ENCODE assay signal across 21 cellular contexts in genomic region chrX:25650216-25650615, GRCh38.
DNase-seq lines count a peak whose midpoint lies in the region; ATAC-seq lines count a peak whose summit lies in the region.
"Had no signal": no experiment of that assay in that cellular context is flagged by ENCODE, and none has a peak within 500 bp of the region (broad histone marks: within the 10 kb centered on the region; RNA-seq: fewer than 3 reads in every experiment).

No MANE protein-coding gene starts in this region.

- H3K27ac ChIP-seq in epithelial cell of prostate: no peak overlapping the region
- H3K27ac ChIP-seq: A549, BLaER1 had no signal

- no peak for ATAC-seq in esophagus mucosa
- ATAC-seq: A549, HCT116, HepG2 had no signal

- DNase-seq in HT1080 (ENCODE audit: low read depth) (peak; percentile 2), astrocyte of the hippocampus (ENCODE audit: low read depth, low spot score) (peak; percentile 0), epithelial cell of prostate (ENCODE audit: low read depth, low spot score) (peak; percentile 0), putamen (ENCODE audit: low spot score) (peak; percentile 18), NCI-H748 (lab: John Stamatoyannopoulos, UW; ENCODE audit: unreplicated experiment) (no peak), hepatic stellate cell (ENCODE audit: low spot score) (no peak)
- DNase-seq: Calu3; CD4-positive, alpha-beta memory T cell; GOT3; KBM-7; NCI-H1105 treated with DMSO at 0.1 percent for 48 hours; NCI-H1694; NCI-H2081 treated with DMSO at 0.1 percent for 48 hours; NCI-H510A; NCI-H82; OCI-M1 had no signal

Comparison
In these comparisons a context has a peak if more than half of its experiments do, and no peak if none do; other contexts are left out.
1. DNase-seq: peak in HT1080 (single experiment), astrocyte of the hippocampus (single experiment), epithelial cell of prostate (single experiment) and putamen (single experiment); none in NCI-H748 (single experiment) and hepatic stellate cell (single experiment).